ENCODE assay signal across 8 cellular contexts in the genomic region with DNA sequence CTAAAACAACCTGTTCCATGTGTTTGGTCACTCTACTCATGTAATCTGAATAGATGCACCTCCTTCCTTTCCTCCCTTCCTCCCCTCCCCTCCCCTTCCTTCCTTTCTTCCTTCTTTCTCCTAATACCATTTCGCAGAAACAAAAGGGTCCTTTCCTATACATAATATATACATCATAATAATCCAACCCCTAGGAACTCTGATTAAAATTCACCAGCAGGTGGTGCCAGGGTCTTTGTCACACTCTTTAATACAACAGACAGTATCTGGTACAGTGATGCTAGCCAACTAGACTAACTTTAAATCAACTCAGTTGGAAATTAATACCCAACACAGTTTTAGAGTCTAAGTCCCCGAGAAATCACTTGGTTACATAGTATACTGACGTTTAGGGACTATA. TPM values are rescaled to one million over a fixed set of nuclear protein-coding genes. Genes with fewer than 3 reads are reported as not detected.
DNase-seq lines count a peak whose midpoint lies in the region; ATAC-seq, FAIRE-seq and TF ChIP-seq lines count a peak whose summit lies in the region.

No MANE protein-coding gene starts in this region.

- H3K18ac ChIP-seq in neuronal stem cell (ENCODE audit: low read length), result no peak overlapping the region

- ATAC-seq in memory B cell (ENCODE audit: low read depth), result peak; percentile 80

- H3K9me3 Mint-ChIP-seq in chondrocyte (ENCODE audit: low read depth) (no peaks in the 10 kb centered on the region), memory B cell (no peaks in the 10 kb centered on the region)

- H3K27ac ChIP-seq in tibial artery, result no peak overlapping the region
- no peak overlapping the region for H3K27ac ChIP-seq in neuronal stem cell (replicated peaks; ENCODE audit: low read length)

- no peak overlapping the region for H2BK120ac ChIP-seq in neuronal stem cell (ENCODE audit: low read depth, low read length)

- no peak overlapping the region for H3K4ac ChIP-seq in neuronal stem cell (ENCODE audit: low read length)

- peak; percentile 48 for FAIRE-seq in GM12892 (lab: Jason Lieb, UNC)

- no peaks in the 10 kb centered on the region for H3K9me3 ChIP-seq in tibial artery
- no peaks in the 10 kb centered on the region for H3K9me3 ChIP-seq in neuronal stem cell (replicated peaks in 1 of 2; ENCODE audit: control insufficient read depth in 2 of 2, insufficient read depth in 1 of 2, low read depth in 1 of 2, low read length in 2 of 2)

- 100% methylated on average over 1 of the region's 3 CpGs; no CpG with 5 or more reads in 1 of the 2 donors for WGBS in neuronal stem cell (ENCODE audit: extremely low coverage in 2 of 2, insufficient read length in 2 of 2, insufficient replicate concordance in 1 of 2), 2 donors

- H4K91ac ChIP-seq in neuronal stem cell (ENCODE audit: low read depth, low read length, poor library complexity), result no peak overlapping the region

- H2BK15ac ChIP-seq in neuronal stem cell (ENCODE audit: low read length), result no peak overlapping the region

- H3K27me3 ChIP-seq in tibial artery (no peaks in the 10 kb centered on the region), neuronal stem cell (ENCODE audit: control insufficient read depth in 3 of 3, insufficient read depth in 3 of 3, low read depth in 1 of 3, low read length in 3 of 3) (no peaks in the 10 kb centered on the region)

- no peak overlapping the region for H3K4me2 ChIP-seq in neuronal stem cell (ENCODE audit: insufficient read depth, low read length, poor library complexity, severe bottlenecking)

- H3K4me3 Mint-ChIP-seq in chondrocyte (ENCODE audit: unreplicated experiment) (no peak overlapping the region), memory B cell (no peak overlapping the region)

- H3K79me1 ChIP-seq in neuronal stem cell (ENCODE audit: low read depth, low read length), result no peaks in the 10 kb centered on the region

- H3K4me3 ChIP-seq in tibial artery, result no peak overlapping the region
- H3K4me3 ChIP-seq in neuronal stem cell (ENCODE audit: low read length in 2 of 2), result no peak overlapping the region

- TF ChIP-seq CTCF in AG09319 (IDR thresholded peaks at IDR 0.05; ENCODE audit: low read depth, low read length) (peak; percentile 27), chondrocyte (IDR thresholded peaks at IDR 0.05) (peak; percentile 82), tibial artery (IDR thresholded peaks at IDR 0.05) (peak; percentile 32 to 45)

- H3K14ac ChIP-seq in neuronal stem cell (ENCODE audit: low read length), result no peak overlapping the region

- DNase-seq in AG09319 (ENCODE audit: extremely low read depth, low read depth) (no peak), GM12892 (ENCODE audit: insufficient read length) (no peak), NCI-H1105 treated with DMSO at 0.1 percent for 48 hours (lab: John Stamatoyannopoulos, UW) (peak; percentile 76), T-helper 9 cell (peak; percentile 27), chondrocyte (ENCODE audit: low spot score) (no peak), memory B cell (ENCODE audit: low spot score in 2 of 2) (peak; percentile 40 to 58), tibial artery (no peak), neuronal stem cell (ENCODE audit: low spot score) (no peak)

- no peak overlapping the region for H3K9ac ChIP-seq in neuronal stem cell (ENCODE audit: low read depth, low read length, poor library complexity)

- H3K27ac Mint-ChIP-seq in chondrocyte (ENCODE audit: unreplicated experiment) (no peak overlapping the region), memory B cell (peak overlapping the region; percentile 58)

- no peak overlapping the region for H2BK5ac ChIP-seq in neuronal stem cell (ENCODE audit: low read length)

- TF ChIP-seq POLR2A in GM12892 (IDR thresholded peaks at IDR 0.05; ENCODE audit: low read depth, low read length), result no peak

- H3K23ac ChIP-seq in neuronal stem cell (ENCODE audit: low read depth, low read length, poor library complexity), result no peak overlapping the region

- H4K8ac ChIP-seq in neuronal stem cell (ENCODE audit: low read depth, low read length), result no peak overlapping the region

- H3K36me3 ChIP-seq in tibial artery (peaks cover 28 to 62% (median 58%) of the 10 kb centered on the region in 3 donors), neuronal stem cell (replicated peaks in 1 of 2; ENCODE audit: control insufficient read depth in 2 of 2, insufficient read depth in 2 of 2, low read length in 2 of 2) (peaks cover 7 to 100% of the 10 kb centered on the region in 2 donors)

- H2AK5ac ChIP-seq in neuronal stem cell (ENCODE audit: low read depth, low read length), result no peak overlapping the region

- intact Hi-C loops in tibial artery (cut with DNase I; ENCODE audit: low total_unique reads), result no loop called here

- H3K4me1 ChIP-seq in tibial artery (no peaks in the 10 kb centered on the region), neuronal stem cell (ENCODE audit: control insufficient read depth in 2 of 2, insufficient read depth in 1 of 2, low read depth in 1 of 2, low read length in 2 of 2) (no peaks in the 10 kb centered on the region)

- H3K4me1 Mint-ChIP-seq in chondrocyte (ENCODE audit: low read depth), result peaks cover 4% of the 10 kb centered on the region
- H3K4me1 Mint-ChIP-seq in memory B cell, result peaks cover 14% of the 10 kb centered on the region

- H3K27me3 Mint-ChIP-seq in chondrocyte (ENCODE audit: low read depth) (no peaks in the 10 kb centered on the region), memory B cell (no peaks in the 10 kb centered on the region)

- no peak overlapping the region for H2BK12ac ChIP-seq in neuronal stem cell (ENCODE audit: low read length)

- no peak overlapping the region for H2AFZ ChIP-seq in neuronal stem cell (ENCODE audit: low read length)

- H3K36me3 Mint-ChIP-seq in chondrocyte (ENCODE audit: low read depth) (peaks cover 16% of the 10 kb centered on the region), memory B cell (peaks cover 27% of the 10 kb centered on the region)

RNA-seq across cellular contexts. Expression of a gene that starts 41.8 kb away (rescaled TPM):
- 35.6 TPM for polyA plus RNA-seq in GM12892 (2012; ENCODE audit: missing spikeins)
- 23.2 to 32.2 TPM (median 30.2 TPM) in 3 replicates for total RNA-seq in chondrocyte
- 6.6 TPM for polyA plus RNA-seq in neuronal stem cell (2013, experiment 1 of 2)
- 7.1 TPM for polyA plus RNA-seq in neuronal stem cell (2013, experiment 2 of 2)

Comparison
In these comparisons a context has a peak if more than half of its experiments do, and no peak if none do; other contexts are left out.
1. DNase-seq: peak in NCI-H1105 treated with DMSO at 0.1 percent for 48 hours (single experiment), T-helper 9 cell (single experiment) and memory B cell (2 of 2); none in AG09319 (single experiment), GM12892 (single experiment), chondrocyte (single experiment), tibial artery (0 of 2) and neuronal stem cell (single experiment).
2. CTCF ChIP-seq: peak in every context shown above with its lines; median percentile 82 in chondrocyte; 38 in tibial artery; 27 in AG09319.